In genomic region chr1:8152731-8153702, GRCh38 we compare ENCODE assay signal across 1 cellular context.
TF ChIP-seq lines count a peak whose summit lies in the region.

No MANE protein-coding gene starts in this region.

TF ChIP-seq in K562, 482 proteins besides CTCF, POLR2A, EP300 and RAD21 (continued from another document):
- peak; percentile 58 for TF ChIP-seq MAFG (tag; conservative IDR thresholded peaks at IDR 0.05)
- TF ChIP-seq RBM25 (IDR thresholded peaks at IDR 0.05; ENCODE audit: low read depth, low read length, severe bottlenecking): peak; percentile 35
- TF ChIP-seq MITF (IDR thresholded peaks at IDR 0.05): no peak
- no peak for TF ChIP-seq ZC3H4 (CRISPR knock-in tag; IDR thresholded peaks at IDR 0.05; ENCODE audit: borderline replicate concordance)
- TF ChIP-seq ZNF134 (CRISPR knock-in tag; conservative IDR thresholded peaks at IDR 0.05): no peak
- no peak for TF ChIP-seq BCLAF1 (IDR thresholded peaks at IDR 0.05; ENCODE audit: borderline replicate concordance in 1 of 2, control insufficient read depth in 1 of 2, low read depth in 2 of 2, low read length in 1 of 2)
- TF ChIP-seq MLLT1 (IDR thresholded peaks at IDR 0.05): no peak
- TF ChIP-seq NFYB (IDR thresholded peaks at IDR 0.05; ENCODE audit: extremely low read depth, insufficient read length): peak; percentile 80
- TF ChIP-seq HMBOX1 (IDR thresholded peaks at IDR 0.05): no peak
- no peak for TF ChIP-seq PRMT5 (CRISPR knock-in tag; IDR thresholded peaks at IDR 0.05)
- TF ChIP-seq ZNF639 (CRISPR knock-in tag; conservative IDR thresholded peaks at IDR 0.05 in 1 of 2, IDR thresholded peaks at IDR 0.05 in 1 of 2): no peak
- TF ChIP-seq CUX1 (CRISPR knock-in tag; IDR thresholded peaks at IDR 0.05): no peak
- no peak for TF ChIP-seq HINFP (tag; conservative IDR thresholded peaks at IDR 0.05; ENCODE audit: low read depth)
- no peak for TF ChIP-seq CREB3 (tag; conservative IDR thresholded peaks at IDR 0.05; ENCODE audit: low read depth)
- no peak for TF ChIP-seq FIP1L1 (IDR thresholded peaks at IDR 0.05; ENCODE audit: low read depth, low read length, poor library complexity, severe bottlenecking)
- TF ChIP-seq SAFB (IDR thresholded peaks at IDR 0.05; ENCODE audit: borderline replicate concordance, low read depth, low read length): no peak
- TF ChIP-seq CREBBP (IDR thresholded peaks at IDR 0.05; ENCODE audit: low read depth, low read length): no peak
- no peak for TF ChIP-seq MCM3 (IDR thresholded peaks at IDR 0.05)
- TF ChIP-seq TAF1 (IDR thresholded peaks at IDR 0.05; ENCODE audit: control insufficient read depth, extremely low read depth, insufficient read depth, low read length, severe bottlenecking): no peak
- no peak for TF ChIP-seq NR2C1 (IDR thresholded peaks at IDR 0.05)
- TF ChIP-seq NR2C1 (tag; IDR thresholded peaks at IDR 0.05): no peak
- no peak for TF ChIP-seq KLF13 (tag; IDR thresholded peaks at IDR 0.05; ENCODE audit: borderline replicate concordance, low read depth)
- no peak for TF ChIP-seq SIX5 (IDR thresholded peaks at IDR 0.05; ENCODE audit: borderline replicate concordance in 1 of 2, insufficient read depth in 1 of 2, low read depth in 1 of 2, low read length in 2 of 2)
- TF ChIP-seq ASH1L (IDR thresholded peaks at IDR 0.05; ENCODE audit: borderline replicate concordance, low read depth, partially characterized antibody): peak; percentile 56
- TF ChIP-seq STAG1 (CRISPR knock-in tag; IDR thresholded peaks at IDR 0.05; ENCODE audit: borderline replicate concordance): no peak
- TF ChIP-seq HOXB6 (CRISPR knock-in tag; IDR thresholded peaks at IDR 0.05; ENCODE audit: borderline replicate concordance): no peak
